In genomic region chr4:3814838-3815237, GRCh38 we compare ENCODE assay signal across 9 cellular contexts. TPM values are rescaled to one million over a fixed set of nuclear protein-coding genes. Genes with fewer than 3 reads are reported as not detected.
DNase-seq lines count a peak whose midpoint lies in the region; ATAC-seq, FAIRE-seq and TF ChIP-seq lines count a peak whose summit lies in the region.
"Not testable (repeated sequence)": the region's sequence is repeated elsewhere in the genome, so short reads cannot be mapped to it uniquely, and the experiment has no call there.
"Had no signal": no experiment of that assay in that cellular context is flagged by ENCODE, and none has a peak within 500 bp of the region (broad histone marks: within the 10 kb centered on the region; RNA-seq: fewer than 3 reads in every experiment).

No MANE protein-coding gene starts in this region.

- not testable (repeated sequence) for H4K20me1 ChIP-seq in K562 (replicated peaks; ENCODE audit: control insufficient read depth, insufficient read depth, low read length); HepG2 (ENCODE audit: insufficient read depth, low read length)

- CTCF ChIA-PET in K562 (lab: Yijun Ruan, JAX; ENCODE audit: low intra/inter-chr PET ratio); HepG2 (lab: Yijun Ruan, JAX; ENCODE audit: low intra/inter-chr PET ratio, low total read pairs): not testable (repeated sequence)

- H3K4me2 ChIP-seq in K562 (ENCODE audit: insufficient read depth, low read length); HepG2 (ENCODE audit: low read depth, low read length): not testable (repeated sequence)

- not testable (repeated sequence) for TF ChIP-seq CTCF in RWPE2 (IDR thresholded peaks at IDR 0.05; ENCODE audit: poor library complexity, severe bottlenecking); K562 (IDR thresholded peaks at IDR 0.05 in 2 of 3, conservative IDR thresholded peaks at IDR 0.05 in 1 of 3; ENCODE audit: insufficient read depth in 2 of 3, low read depth in 1 of 3, low read length in 3 of 3); HepG2 (CRISPR knock-in tag; IDR thresholded peaks at IDR 0.05)

- H3K36me3 Mint-ChIP-seq in stimulated activated effector memory CD8-positive, alpha-beta T cell treated with anti-CD3 and anti-CD28 coated beads, Interleukin-12 subunit alpha, Interleukin-12 subunit beta, amount 100 ng/mL, for 72 hours, result not testable (repeated sequence)

- not testable (repeated sequence) for H3K4me3 Mint-ChIP-seq in stimulated activated effector memory CD8-positive, alpha-beta T cell treated with anti-CD3 and anti-CD28 coated beads, Interleukin-12 subunit alpha, Interleukin-12 subunit beta, amount 100 ng/mL, for 72 hours

- H3K79me2 ChIP-seq in K562 (ENCODE audit: control insufficient read depth, insufficient read depth, low read length); HepG2 (ENCODE audit: insufficient read depth, low read length): not testable (repeated sequence)

- not testable (repeated sequence) for TF ChIP-seq RAD21 in K562 (CRISPR knock-in tag; conservative IDR thresholded peaks at IDR 0.05 in 1 of 2, IDR thresholded peaks at IDR 0.05 in 1 of 2); HepG2 (CRISPR knock-in tag; IDR thresholded peaks at IDR 0.05)

- not testable (repeated sequence) for H2AFZ ChIP-seq in K562 (ENCODE audit: low read depth, low read length); HepG2 (ENCODE audit: low read length)

- not testable (repeated sequence) for H3K9me3 Mint-ChIP-seq in stimulated activated effector memory CD8-positive, alpha-beta T cell treated with anti-CD3 and anti-CD28 coated beads, Interleukin-12 subunit alpha, Interleukin-12 subunit beta, amount 100 ng/mL, for 72 hours

- not testable (repeated sequence) for H3K9ac ChIP-seq in K562 (ENCODE audit: insufficient read depth in 1 of 2, low read depth in 2 of 2, low read length in 2 of 2); HepG2 (ENCODE audit: insufficient read depth, low read depth, low read length)

- H3K36me3 ChIP-seq in RWPE2 (ENCODE audit: low read depth); K562 (ENCODE audit: control insufficient read depth, insufficient read depth, low read length); HepG2 (replicated peaks in 1 of 2; ENCODE audit: control insufficient read depth in 1 of 2, insufficient read depth in 2 of 2, low read length in 2 of 2): not testable (repeated sequence)

- H3K27ac ChIP-seq in RWPE2 (ENCODE audit: poor library complexity, severe bottlenecking); K562 (ENCODE audit: extremely low read depth, low read depth, low read length); HepG2 (ENCODE audit: extremely low read length, insufficient read depth, low read length): not testable (repeated sequence)

- not testable (repeated sequence) for BruUV-seq in K562 (replicated peaks; lab: Mats Ljungman, UMichigan); HepG2 (replicated peaks; lab: Mats Ljungman, UMichigan)

- H3K9me1 ChIP-seq in K562 (ENCODE audit: control insufficient read depth, insufficient read depth, low read length), result not testable (repeated sequence)

- ATAC-seq in HG02610 (IDR thresholded peaks at IDR 0.05; ENCODE audit: unreplicated experiment) (peak; percentile 39), RWPE2 (ENCODE audit: low read depth) (peak; percentile 35; the same call in 1 of the 3 replicates)
- not testable (repeated sequence) for ATAC-seq in K562, HepG2
- ATAC-seq in stimulated activated effector memory CD8-positive, alpha-beta T cell treated with anti-CD3 and anti-CD28 coated beads, Interleukin-12 subunit alpha, Interleukin-12 subunit beta, amount 100 ng/mL, for 72 hours, result peak; percentile 36

- not testable (repeated sequence) for H3K9me3 ChIP-seq in RWPE2 (ENCODE audit: severe bottlenecking); K562 (replicated peaks; ENCODE audit: control insufficient read depth, insufficient read depth, low read depth, low read length); HepG2 (ENCODE audit: low read length)

- not testable (repeated sequence) for TF ChIP-seq POLR2A in GM12891 (IDR thresholded peaks at IDR 0.05; ENCODE audit: low read depth, low read length); K562 (conservative IDR thresholded peaks at IDR 0.05); HepG2 (IDR thresholded peaks at IDR 0.05; ENCODE audit: insufficient read depth in 1 of 2, low read depth in 2 of 2, low read length in 2 of 2)

- not testable (repeated sequence) for H3K4me1 ChIP-seq in RWPE2 (ENCODE audit: insufficient read depth, poor library complexity, severe bottlenecking); K562 (replicated peaks in 1 of 2; ENCODE audit: control insufficient read depth in 2 of 2, insufficient read depth in 2 of 2, low read length in 2 of 2)
- peaks cover 58% of the 10 kb centered on the region for H3K4me1 ChIP-seq in HepG2 (ENCODE audit: insufficient read depth, low read length)

- in situ Hi-C loops in K562 (cut with MboI); HepG2 (cut with HindIII; ENCODE audit: extremely low pct_ligation_motif_present, low pct_unique_long_range_greater_than_20kb): not testable (repeated sequence)

- TF ChIP-seq EP300 in K562 (IDR thresholded peaks at IDR 0.05; ENCODE audit: low read length); HepG2 (IDR thresholded peaks at IDR 0.05; ENCODE audit: low read depth in 2 of 2, low read length in 2 of 2); HepG2 (CRISPR knock-in tag; IDR thresholded peaks at IDR 0.05; ENCODE audit: borderline replicate concordance): not testable (repeated sequence)

- H3K27ac Mint-ChIP-seq in stimulated activated effector memory CD8-positive, alpha-beta T cell treated with anti-CD3 and anti-CD28 coated beads, Interleukin-12 subunit alpha, Interleukin-12 subunit beta, amount 100 ng/mL, for 72 hours, result not testable (repeated sequence)

- H3K4me1 Mint-ChIP-seq in stimulated activated effector memory CD8-positive, alpha-beta T cell treated with anti-CD3 and anti-CD28 coated beads, Interleukin-12 subunit alpha, Interleukin-12 subunit beta, amount 100 ng/mL, for 72 hours, result not testable (repeated sequence)

- FAIRE-seq in GM12891 (lab: Jason Lieb, UNC) (peak; percentile 98), K562 (lab: Jason Lieb, UNC) (peak; percentile 51), endometrium (lab: Jason Lieb, UNC) (peak; percentile 61), HepG2 (lab: Jason Lieb, UNC) (peak; percentile 57)

- POLR2A ChIA-PET in K562 (lab: Yijun Ruan, JAX); HepG2 (lab: Yijun Ruan, JAX): not testable (repeated sequence)

- not testable (repeated sequence) for H3K4me3 ChIP-seq in RWPE2 (ENCODE audit: severe bottlenecking); K562; HepG2 (replicated peaks in 1 of 3; ENCODE audit: insufficient read depth in 1 of 3, low read depth in 2 of 3, low read length in 3 of 3)

- not testable (repeated sequence) for DNase-seq in GM12891 (ENCODE audit: insufficient read length, low spot score); RWPE2 (ENCODE audit: low spot score); K562 (ENCODE audit: extremely low read depth in 1 of 4, low spot score in 3 of 4); HepG2 (ENCODE audit: low spot score); stimulated activated effector memory CD8-positive, alpha-beta T cell treated with anti-CD3 and anti-CD28 coated beads, Interleukin-12 subunit alpha, Interleukin-12 subunit beta, amount 100 ng/mL, for 72 hours (ENCODE audit: low spot score in 2 of 2)

- not testable (repeated sequence) for H3K27me3 ChIP-seq in RWPE2 (ENCODE audit: insufficient read depth, poor library complexity, severe bottlenecking); HepG2 (ENCODE audit: control insufficient read depth in 1 of 2, insufficient read depth in 2 of 2, low read length in 2 of 2)
- peaks cover 0 to 37% of the 10 kb centered on the region in 2 experiments; a peak in 2 of 5 replicates for H3K27me3 ChIP-seq in K562 (ENCODE audit: control insufficient read depth in 2 of 2, insufficient read depth in 2 of 2, low read length in 2 of 2)

- intact Hi-C loops in K562 (cut with micrococcal nuclease); HepG2 (cut with micrococcal nuclease; ENCODE audit: unreplicated experiment): not testable (repeated sequence)

RNA-seq across cellular contexts. Expression of gene ADRA2C, which starts 48.7 kb away (rescaled TPM):
- polyA plus RNA-seq in GM12891 (2012; ENCODE audit: low read depth, missing spikeins), result not detected
- total RNA-seq in K562 (2011; cell fraction: chromatin; rRNA removed; ENCODE audit: low replicate concordance), result 0.32 and 1.0 TPM in 2 replicates
- 1.2 and 1.7 TPM in 2 replicates for total RNA-seq in K562 (2011; cell fraction: nucleolus; rRNA removed)
- 0.88 TPM in 1 of 2 replicates, not detected in the other for total RNA-seq in K562 (2011; cell fraction: nucleoplasm; rRNA removed)
- total RNA-seq in K562 (2014; rRNA removed) (0.14 and 0.61 TPM in 2 replicates), K562 (2014; rRNA removed; fragmentation: Illumina TruSeq; extraction: Trizol) (0.11 and 0.13 TPM in 2 replicates), K562 (2015; rRNA removed; fragmentation: Illumina TruSeq; extraction: Trizol) (0.11 and 0.14 TPM in 2 replicates), K562 (2021) (0.33 and 0.54 TPM in 2 replicates), HepG2 (2016; rRNA removed; fragmentation: Illumina TruSeq; extraction: Trizol) (43.8 and 69.7 TPM in 2 replicates)
- polyA plus RNA-seq in K562 (2011; rRNA removed) (0.21 and 0.42 TPM in 2 replicates), K562 (2014; fragmentation: Illumina TruSeq; extraction: Trizol) (0.06 TPM in 1 of 2 replicates, not detected in the other), K562 (2014; fragmentation: Nextera tagmentation; extraction: Ambion mirVana) (not detected), K562 (2014; rRNA removed) (0.43 and 0.58 TPM in 2 replicates), HepG2 (2011; rRNA removed) (15.4 and 23.1 TPM in 2 replicates)
- polyA plus RNA-seq in K562 (2011; cell fraction: cytosol; rRNA removed), result 0.55 and 1.4 TPM in 2 replicates
- 0.77 and 0.88 TPM in 2 replicates for polyA plus RNA-seq in K562 (2011; cell fraction: nucleus; rRNA removed)
- polyA plus RNA-seq in K562 (2012), result 0.17 and 0.69 TPM in 2 replicates
- polyA minus RNA-seq in K562 (2011; rRNA and poly(A)+ RNA removed), result 0.28 TPM in 1 of 2 replicates, not detected in the other
- 1.6 TPM in 1 of 2 replicates, not detected in the other for polyA minus RNA-seq in K562 (2011; cell fraction: cytosol; rRNA and poly(A)+ RNA removed)
- polyA minus RNA-seq in K562 (2011; cell fraction: nucleus; rRNA and poly(A)+ RNA removed), result 0.81 and 1.1 TPM in 2 replicates
- 39.5 and 40.6 TPM in 2 replicates for total RNA-seq in HepG2 (2016; cell fraction: cytosol; rRNA removed; fragmentation: Illumina TruSeq; extraction: Trizol; ENCODE audit: low read depth)
- 45.3 and 69.6 TPM in 2 replicates for total RNA-seq in HepG2 (2016; cell fraction: insoluble cytoplasmic fraction; rRNA removed; fragmentation: Illumina TruSeq; extraction: Trizol)
- total RNA-seq in HepG2 (2016; cell fraction: membrane; rRNA removed; fragmentation: Illumina TruSeq; extraction: Trizol), result 83.4 and 93.4 TPM in 2 replicates
- 32.1 and 42.6 TPM in 2 replicates for total RNA-seq in HepG2 (2016; cell fraction: nucleus; rRNA removed; fragmentation: Illumina TruSeq; extraction: Trizol)
- polyA plus RNA-seq in HepG2 (2011; cell fraction: cytosol; rRNA removed), result 20.0 and 39.6 TPM in 2 replicates
- polyA plus RNA-seq in HepG2 (2011; cell fraction: nucleus; rRNA removed), result 34.6 and 44.2 TPM in 2 replicates
- polyA plus RNA-seq in HepG2 (2012), result 13.5 and 14.6 TPM in 2 replicates
- polyA plus RNA-seq in HepG2 (2016; cell fraction: cytosol; fragmentation: Illumina TruSeq; extraction: Trizol; ENCODE audit: low read depth), result 40.9 and 41.6 TPM in 2 replicates
- polyA plus RNA-seq in HepG2 (2016; cell fraction: insoluble cytoplasmic fraction; fragmentation: Illumina TruSeq; extraction: Trizol; ENCODE audit: low read depth), result 48.4 and 52.4 TPM in 2 replicates
- polyA plus RNA-seq in HepG2 (2016; cell fraction: membrane; fragmentation: Illumina TruSeq; extraction: Trizol; ENCODE audit: low read depth), result 74.1 and 77.9 TPM in 2 replicates
- 63.0 and 70.2 TPM in 2 replicates for polyA plus RNA-seq in HepG2 (2016; cell fraction: nucleus; fragmentation: Illumina TruSeq; extraction: Trizol; ENCODE audit: insufficient read depth, low read depth)
- polyA minus RNA-seq in HepG2 (2011; rRNA and poly(A)+ RNA removed; ENCODE audit: low replicate concordance), result 0.07 and 154 TPM in 2 replicates
- 31.1 and 39.3 TPM in 2 replicates for polyA minus RNA-seq in HepG2 (2011; cell fraction: cytosol; rRNA and poly(A)+ RNA removed)
- 9.3 and 10.7 TPM in 2 replicates for polyA minus RNA-seq in HepG2 (2011; cell fraction: nucleus; rRNA and poly(A)+ RNA removed)
- total RNA-seq: CD4-positive, CD25-positive, alpha-beta regulatory T cell; CD8-positive, alpha-beta memory T cell had no signal
- polyA plus RNA-seq: CD4-positive, CD25-positive, alpha-beta regulatory T cell; CD8-positive, alpha-beta memory T cell had no signal

Comparison
In these comparisons a context has a peak if more than half of its experiments do, and no peak if none do; other contexts are left out.
1. RNA of gene ADRA2C, which starts 48.7 kb away (total RNA-seq): 32.1 to 93.4 TPM in HepG2; 0.11 to 1.7 TPM in K562; every median in the first group is over 10 times any median in the second.